12 cellular contexts compared by ENCODE assay signal in genomic region chr3:50266808-50267207, GRCh38. TPM values are rescaled to one million over a fixed set of nuclear protein-coding genes. Genes with fewer than 3 reads are reported as not detected.
DNase-seq lines count a peak whose midpoint lies in the region; ATAC-seq, FAIRE-seq and TF ChIP-seq lines count a peak whose summit lies in the region.
"Had no signal": no experiment of that assay in that cellular context is flagged by ENCODE, and none has a peak within 500 bp of the region (broad histone marks: within the 10 kb centered on the region; RNA-seq: fewer than 3 reads in every experiment).

No MANE protein-coding gene starts in this region.

- peak overlapping the region; percentile 98; the same call in 1 of the 2 replicates for H3K4me2 ChIP-seq in HepG2 (ENCODE audit: low read depth, low read length)

- BruUV-seq in HepG2 (replicated peaks; lab: Mats Ljungman, UMichigan) = no TSS peak

- H3K4me1 ChIP-seq in body of pancreas (peaks cover 80% of the 10 kb centered on the region), HepG2 (ENCODE audit: insufficient read depth, low read length) (peaks cover 88% of the 10 kb centered on the region), skeletal muscle tissue (ENCODE audit: control insufficient read depth in 3 of 3, insufficient read depth in 3 of 3, low read length in 3 of 3) (peaks cover 67 to 74% (median 67%) of the 10 kb centered on the region in 3 donors)

- H2AFZ ChIP-seq in HepG2 (ENCODE audit: low read length) = no peak overlapping the region

- H3K36me3 ChIP-seq in body of pancreas (replicated peaks in 1 of 2; ENCODE audit: insufficient read depth in 1 of 2, low read depth in 2 of 2) (no peaks in the 10 kb centered on the region), HepG2 (replicated peaks in 1 of 2; ENCODE audit: control insufficient read depth in 1 of 2, insufficient read depth in 2 of 2, low read length in 2 of 2) (no peaks in the 10 kb centered on the region; a peak in 2 of 5 replicates), skeletal muscle tissue (ENCODE audit: control insufficient read depth in 3 of 3, insufficient read depth in 3 of 3, low read length in 3 of 3) (no peaks in the 10 kb centered on the region)

- TF ChIP-seq POLR2A in body of pancreas (IDR thresholded peaks at IDR 0.05) (no peak), HepG2 (IDR thresholded peaks at IDR 0.05; ENCODE audit: insufficient read depth in 1 of 2, low read depth in 2 of 2, low read length in 2 of 2) (no peak)

- no peaks in the 10 kb centered on the region for H3K9me3 ChIP-seq in body of pancreas
- no peaks in the 10 kb centered on the region for H3K9me3 ChIP-seq in HepG2 (ENCODE audit: low read length)
- no peaks in the 10 kb centered on the region for H3K9me3 ChIP-seq in skeletal muscle tissue (ENCODE audit: control insufficient read depth in 3 of 3, low read length in 3 of 3)

- peaks cover 32% of the 10 kb centered on the region for H3K79me2 ChIP-seq in HepG2 (ENCODE audit: insufficient read depth, low read length)

- no peak overlapping the region for H3K4me3 ChIP-seq in body of pancreas
- H3K4me3 ChIP-seq in HepG2 (replicated peaks in 1 of 3; ENCODE audit: insufficient read depth in 1 of 3, low read depth in 2 of 3, low read length in 3 of 3) = peak overlapping the region in 1 of 3 experiments; percentile 83; a peak in 1 of 6 replicates
- peak overlapping the region; percentile 75 to 87 (median 76) for H3K4me3 ChIP-seq in skeletal muscle tissue (ENCODE audit: low read length in 3 of 3)

- no peaks in the 10 kb centered on the region for H4K20me1 ChIP-seq in HepG2 (ENCODE audit: insufficient read depth, low read length)

- in situ Hi-C loops in HepG2 (cut with HindIII; ENCODE audit: extremely low pct_ligation_motif_present, low pct_unique_long_range_greater_than_20kb) = no loop called here

- TF ChIP-seq EP300 in HepG2 (IDR thresholded peaks at IDR 0.05; ENCODE audit: low read depth in 2 of 2, low read length in 2 of 2) = no peak
- TF ChIP-seq EP300 in HepG2 (CRISPR knock-in tag; IDR thresholded peaks at IDR 0.05; ENCODE audit: borderline replicate concordance) = no peak

- no peak for TF ChIP-seq RAD21 in HepG2 (CRISPR knock-in tag; IDR thresholded peaks at IDR 0.05)

- no peak for FAIRE-seq in HepG2 (lab: Jason Lieb, UNC)

- DNase-seq in body of pancreas (no peak), HepG2 (ENCODE audit: low spot score) (no peak), HCEC 1CT (no peak), LoVo (ENCODE audit: low spot score) (no peak)
- DNase-seq: activated CD8-positive, alpha-beta memory T cell treated with anti-CD3 and anti-CD28 coated beads, Interleukin-2, amount 50 U/mL, for 48 hours; KBM-7; NCI-H524 treated with DMSO at 0.1 percent for 48 hours had no signal

- no peaks in the 10 kb centered on the region for H3K27me3 ChIP-seq in body of pancreas
- H3K27me3 ChIP-seq in HepG2 (ENCODE audit: control insufficient read depth in 1 of 2, insufficient read depth in 2 of 2, low read length in 2 of 2) = no peaks in the 10 kb centered on the region; a peak in 1 of 5 replicates
- no peaks in the 10 kb centered on the region for H3K27me3 ChIP-seq in skeletal muscle tissue (ENCODE audit: control insufficient read depth in 3 of 3, insufficient read depth in 3 of 3, low read length in 3 of 3)

- WGBS in body of pancreas, 2 donors = 17 to 62% methylated on average over 2 to 6 of the region's 6 CpGs
- WGBS in HepG2 (ENCODE audit: low lambda C conversion rate) = 92% methylated on average over 4 of the region's 6 CpGs

- no peak for TF ChIP-seq CTCF in C4-2B (conservative IDR thresholded peaks at IDR 0.05)
- no peak for TF ChIP-seq CTCF in body of pancreas (IDR thresholded peaks at IDR 0.05)
- TF ChIP-seq CTCF in HepG2 (CRISPR knock-in tag; IDR thresholded peaks at IDR 0.05) = no peak

- POLR2A ChIA-PET in HepG2 (lab: Yijun Ruan, JAX) = interaction anchor here (1.1 to 3.2 kb wide), 6 partner anchors 17 to 71 kb away, joined by 3 to 14 read pairs (median 9); partner anchors contain the start of genes IFRD2 and SLC38A3

- H3K27ac ChIP-seq in C4-2B (peak overlapping the region; percentile 18), body of pancreas (peak overlapping the region; percentile 93 to 97 (median 94)), HepG2 (ENCODE audit: extremely low read length, insufficient read depth, low read length) (peak overlapping the region; percentile 96), skeletal muscle tissue (ENCODE audit: low read depth, low read length) (peak overlapping the region; percentile 79)

- ATAC-seq in body of pancreas (no peak), HepG2 (no peak), HG02610 (IDR thresholded peaks at IDR 0.05; ENCODE audit: unreplicated experiment) (no peak), GM21786 (IDR thresholded peaks at IDR 0.05; ENCODE audit: unreplicated experiment) (no peak)

- intact Hi-C loops in body of pancreas (cut with DNase I) (no loop called here), HepG2 (cut with micrococcal nuclease; ENCODE audit: unreplicated experiment) (no loop called here)

- H3K9ac ChIP-seq in HepG2 (ENCODE audit: insufficient read depth, low read depth, low read length) (peak overlapping the region; percentile 94), skeletal muscle tissue (ENCODE audit: low read depth in 1 of 3, low read length in 3 of 3) (peak overlapping the region; percentile 83 to 90 (median 86))

- CTCF ChIA-PET in HepG2 (lab: Yijun Ruan, JAX; ENCODE audit: low intra/inter-chr PET ratio, low total read pairs) = no interaction called here

RNA-seq across cellular contexts. Expression of gene SEMA3B, which starts 2.1 kb away (rescaled TPM):
- 100 to 1,000 TPM in 1 of 2 donors, 10 to 100 TPM in 1; 71.1 to 116 TPM for total RNA-seq in body of pancreas
- total RNA-seq in HepG2 (2016; rRNA removed; fragmentation: Illumina TruSeq; extraction: Trizol) = 25.6 and 93.2 TPM in 2 replicates
- 12.3 and 13.3 TPM in 2 replicates for total RNA-seq in HepG2 (2016; cell fraction: cytosol; rRNA removed; fragmentation: Illumina TruSeq; extraction: Trizol; ENCODE audit: low read depth)
- total RNA-seq in HepG2 (2016; cell fraction: insoluble cytoplasmic fraction; rRNA removed; fragmentation: Illumina TruSeq; extraction: Trizol) = 23.5 and 94.1 TPM in 2 replicates
- 18.0 and 19.0 TPM in 2 replicates for total RNA-seq in HepG2 (2016; cell fraction: membrane; rRNA removed; fragmentation: Illumina TruSeq; extraction: Trizol)
- total RNA-seq in HepG2 (2016; cell fraction: nucleus; rRNA removed; fragmentation: Illumina TruSeq; extraction: Trizol) = 106 and 120 TPM in 2 replicates
- 158 and 173 TPM in 2 replicates for polyA plus RNA-seq in HepG2 (2011; rRNA removed)
- 99.8 and 199 TPM in 2 replicates for polyA plus RNA-seq in HepG2 (2011; cell fraction: cytosol; rRNA removed)
- 824 and 1,487 TPM in 2 replicates for polyA plus RNA-seq in HepG2 (2011; cell fraction: nucleus; rRNA removed)
- polyA plus RNA-seq in HepG2 (2012) = 48.8 and 75.5 TPM in 2 replicates
- polyA plus RNA-seq in HepG2 (2016; cell fraction: cytosol; fragmentation: Illumina TruSeq; extraction: Trizol; ENCODE audit: low read depth) = 10.5 and 10.8 TPM in 2 replicates
- polyA plus RNA-seq in HepG2 (2016; cell fraction: insoluble cytoplasmic fraction; fragmentation: Illumina TruSeq; extraction: Trizol; ENCODE audit: low read depth) = 26.4 and 37.1 TPM in 2 replicates
- 15.3 and 17.6 TPM in 2 replicates for polyA plus RNA-seq in HepG2 (2016; cell fraction: membrane; fragmentation: Illumina TruSeq; extraction: Trizol; ENCODE audit: low read depth)
- polyA plus RNA-seq in HepG2 (2016; cell fraction: nucleus; fragmentation: Illumina TruSeq; extraction: Trizol; ENCODE audit: insufficient read depth, low read depth) = 390 and 409 TPM in 2 replicates
- polyA minus RNA-seq in HepG2 (2011; rRNA and poly(A)+ RNA removed; ENCODE audit: low replicate concordance) = 84.6 and 160 TPM in 2 replicates
- polyA minus RNA-seq in HepG2 (2011; cell fraction: cytosol; rRNA and poly(A)+ RNA removed) = 55.4 and 70.0 TPM in 2 replicates
- polyA minus RNA-seq in HepG2 (2011; cell fraction: nucleus; rRNA and poly(A)+ RNA removed) = 81.1 and 108 TPM in 2 replicates
- total RNA-seq in skeletal muscle tissue = 19.8 TPM

RNA-seq across cellular contexts. Expression of gene LSMEM2, which starts 12.1 kb away (rescaled TPM):
- total RNA-seq in body of pancreas = not detected
- 0.07 TPM in 1 of 2 replicates, not detected in the other for total RNA-seq in HepG2 (2016; rRNA removed; fragmentation: Illumina TruSeq; extraction: Trizol)
- total RNA-seq in HepG2 (2016; cell fraction: cytosol; rRNA removed; fragmentation: Illumina TruSeq; extraction: Trizol; ENCODE audit: low read depth) = not detected in 2 replicates
- 0.06 TPM in 1 of 2 replicates, not detected in the other for total RNA-seq in HepG2 (2016; cell fraction: insoluble cytoplasmic fraction; rRNA removed; fragmentation: Illumina TruSeq; extraction: Trizol)
- not detected in 2 replicates for total RNA-seq in HepG2 (2016; cell fraction: membrane; rRNA removed; fragmentation: Illumina TruSeq; extraction: Trizol)
- 0.25 TPM in 1 of 2 replicates, not detected in the other for total RNA-seq in HepG2 (2016; cell fraction: nucleus; rRNA removed; fragmentation: Illumina TruSeq; extraction: Trizol)
- polyA plus RNA-seq in HepG2 (2011; rRNA removed) = 0.41 and 0.44 TPM in 2 replicates
- polyA plus RNA-seq in HepG2 (2011; cell fraction: cytosol; rRNA removed) = 0.08 and 0.15 TPM in 2 replicates
- polyA plus RNA-seq in HepG2 (2011; cell fraction: nucleus; rRNA removed) = 1.3 and 2.1 TPM in 2 replicates
- 0.17 and 0.37 TPM in 2 replicates for polyA plus RNA-seq in HepG2 (2012)
- not detected in 2 replicates for polyA plus RNA-seq in HepG2 (2016; cell fraction: cytosol; fragmentation: Illumina TruSeq; extraction: Trizol; ENCODE audit: low read depth)
- polyA plus RNA-seq in HepG2 (2016; cell fraction: insoluble cytoplasmic fraction; fragmentation: Illumina TruSeq; extraction: Trizol; ENCODE audit: low read depth) = not detected in 2 replicates
- not detected in 2 replicates for polyA plus RNA-seq in HepG2 (2016; cell fraction: membrane; fragmentation: Illumina TruSeq; extraction: Trizol; ENCODE audit: low read depth)
- polyA plus RNA-seq in HepG2 (2016; cell fraction: nucleus; fragmentation: Illumina TruSeq; extraction: Trizol; ENCODE audit: insufficient read depth, low read depth) = 0.42 TPM in 1 of 2 replicates, not detected in the other
- 0.09 and 0.34 TPM in 2 replicates for polyA minus RNA-seq in HepG2 (2011; rRNA and poly(A)+ RNA removed; ENCODE audit: low replicate concordance)
- not detected in 2 replicates for polyA minus RNA-seq in HepG2 (2011; cell fraction: cytosol; rRNA and poly(A)+ RNA removed)
- polyA minus RNA-seq in HepG2 (2011; cell fraction: nucleus; rRNA and poly(A)+ RNA removed) = 0.90 TPM in 1 of 2 replicates, not detected in the other
- total RNA-seq in skeletal muscle tissue = 15.1 TPM
- total RNA-seq: T-helper 1 cell treated with Interleukin-12 subunit alpha and Interleukin-12 subunit beta and Interleukin-4 antibody, amounts not matched to agents 30 ng/mL and 1 ng/mL, for 36 hours had no signal

RNA-seq across cellular contexts. Expression of gene IFRD2, which starts 25.4 kb away (rescaled TPM):
- total RNA-seq in body of pancreas (100 to 1,000 TPM in 1 of 2 donors, 10 to 100 TPM in 1; 75.8 to 103 TPM), HepG2 (2016; rRNA removed; fragmentation: Illumina TruSeq; extraction: Trizol) (81.4 and 96.1 TPM in 2 replicates), skeletal muscle tissue (44.9 TPM)
- 66.4 and 85.9 TPM in 2 replicates for total RNA-seq in HepG2 (2016; cell fraction: cytosol; rRNA removed; fragmentation: Illumina TruSeq; extraction: Trizol; ENCODE audit: low read depth)
- total RNA-seq in HepG2 (2016; cell fraction: insoluble cytoplasmic fraction; rRNA removed; fragmentation: Illumina TruSeq; extraction: Trizol) = 79.0 and 101 TPM in 2 replicates
- 126 and 147 TPM in 2 replicates for total RNA-seq in HepG2 (2016; cell fraction: membrane; rRNA removed; fragmentation: Illumina TruSeq; extraction: Trizol)
- total RNA-seq in HepG2 (2016; cell fraction: nucleus; rRNA removed; fragmentation: Illumina TruSeq; extraction: Trizol) = 83.9 and 92.3 TPM in 2 replicates
- 32.8 and 43.1 TPM in 2 replicates for polyA plus RNA-seq in HepG2 (2011; rRNA removed)
- polyA plus RNA-seq in HepG2 (2011; cell fraction: cytosol; rRNA removed) = 29.8 and 39.8 TPM in 2 replicates
- polyA plus RNA-seq in HepG2 (2011; cell fraction: nucleus; rRNA removed) = 174 and 179 TPM in 2 replicates
- 38.5 and 48.9 TPM in 2 replicates for polyA plus RNA-seq in HepG2 (2012)
- 54.5 and 72.4 TPM in 2 replicates for polyA plus RNA-seq in HepG2 (2016; cell fraction: cytosol; fragmentation: Illumina TruSeq; extraction: Trizol; ENCODE audit: low read depth)
- 62.4 and 77.5 TPM in 2 replicates for polyA plus RNA-seq in HepG2 (2016; cell fraction: insoluble cytoplasmic fraction; fragmentation: Illumina TruSeq; extraction: Trizol; ENCODE audit: low read depth)
- polyA plus RNA-seq in HepG2 (2016; cell fraction: membrane; fragmentation: Illumina TruSeq; extraction: Trizol; ENCODE audit: low read depth) = 89.6 and 91.5 TPM in 2 replicates
- 124 and 130 TPM in 2 replicates for polyA plus RNA-seq in HepG2 (2016; cell fraction: nucleus; fragmentation: Illumina TruSeq; extraction: Trizol; ENCODE audit: insufficient read depth, low read depth)
- 61.7 and 107 TPM in 2 replicates for polyA minus RNA-seq in HepG2 (2011; rRNA and poly(A)+ RNA removed; ENCODE audit: low replicate concordance)
- 15.9 and 21.4 TPM in 2 replicates for polyA minus RNA-seq in HepG2 (2011; cell fraction: cytosol; rRNA and poly(A)+ RNA removed)
- polyA minus RNA-seq in HepG2 (2011; cell fraction: nucleus; rRNA and poly(A)+ RNA removed) = 46.6 and 52.5 TPM in 2 replicates

RNA-seq across cellular contexts. Expression of gene GNAI2, which starts 30.8 kb away (rescaled TPM):
- total RNA-seq in body of pancreas (10 to 100 TPM; 46.2 to 53.7 TPM), HepG2 (2016; rRNA removed; fragmentation: Illumina TruSeq; extraction: Trizol) (34.5 and 51.1 TPM in 2 replicates), skeletal muscle tissue (78.8 TPM)
- total RNA-seq in HepG2 (2016; cell fraction: cytosol; rRNA removed; fragmentation: Illumina TruSeq; extraction: Trizol; ENCODE audit: low read depth) = 26.6 and 32.1 TPM in 2 replicates
- total RNA-seq in HepG2 (2016; cell fraction: insoluble cytoplasmic fraction; rRNA removed; fragmentation: Illumina TruSeq; extraction: Trizol) = 33.4 and 51.3 TPM in 2 replicates
- total RNA-seq in HepG2 (2016; cell fraction: membrane; rRNA removed; fragmentation: Illumina TruSeq; extraction: Trizol) = 43.7 and 48.0 TPM in 2 replicates
- 26.6 and 32.5 TPM in 2 replicates for total RNA-seq in HepG2 (2016; cell fraction: nucleus; rRNA removed; fragmentation: Illumina TruSeq; extraction: Trizol)
- 66.1 and 66.2 TPM in 2 replicates for polyA plus RNA-seq in HepG2 (2011; rRNA removed)
- polyA plus RNA-seq in HepG2 (2011; cell fraction: cytosol; rRNA removed) = 64.5 and 77.2 TPM in 2 replicates
- 39.4 and 42.6 TPM in 2 replicates for polyA plus RNA-seq in HepG2 (2011; cell fraction: nucleus; rRNA removed)
- polyA plus RNA-seq in HepG2 (2012) = 25.4 and 25.9 TPM in 2 replicates
- polyA plus RNA-seq in HepG2 (2016; cell fraction: cytosol; fragmentation: Illumina TruSeq; extraction: Trizol; ENCODE audit: low read depth) = 37.3 and 42.8 TPM in 2 replicates
- 57.1 and 66.6 TPM in 2 replicates for polyA plus RNA-seq in HepG2 (2016; cell fraction: insoluble cytoplasmic fraction; fragmentation: Illumina TruSeq; extraction: Trizol; ENCODE audit: low read depth)
- polyA plus RNA-seq in HepG2 (2016; cell fraction: membrane; fragmentation: Illumina TruSeq; extraction: Trizol; ENCODE audit: low read depth) = 69.3 and 71.1 TPM in 2 replicates
- polyA plus RNA-seq in HepG2 (2016; cell fraction: nucleus; fragmentation: Illumina TruSeq; extraction: Trizol; ENCODE audit: insufficient read depth, low read depth) = 73.5 and 75.3 TPM in 2 replicates
- 111 and 236 TPM in 2 replicates for polyA minus RNA-seq in HepG2 (2011; rRNA and poly(A)+ RNA removed; ENCODE audit: low replicate concordance)
- 26.0 and 26.4 TPM in 2 replicates for polyA minus RNA-seq in HepG2 (2011; cell fraction: cytosol; rRNA and poly(A)+ RNA removed)
- polyA minus RNA-seq in HepG2 (2011; cell fraction: nucleus; rRNA and poly(A)+ RNA removed) = 16.4 and 20.0 TPM in 2 replicates

RNA-seq across cellular contexts. Expression of gene HYAL3, which starts 32.4 kb away (rescaled TPM):
- total RNA-seq in body of pancreas (1 to 10 TPM in 1 of 2 donors, under 1 TPM in 1; 0.99 to 2.3 TPM), HepG2 (2016; rRNA removed; fragmentation: Illumina TruSeq; extraction: Trizol) (5.5 and 5.9 TPM in 2 replicates), skeletal muscle tissue (3.7 TPM)
- total RNA-seq in HepG2 (2016; cell fraction: cytosol; rRNA removed; fragmentation: Illumina TruSeq; extraction: Trizol; ENCODE audit: low read depth) = 3.1 and 4.0 TPM in 2 replicates
- total RNA-seq in HepG2 (2016; cell fraction: insoluble cytoplasmic fraction; rRNA removed; fragmentation: Illumina TruSeq; extraction: Trizol) = 4.8 and 6.5 TPM in 2 replicates
- 4.7 and 5.3 TPM in 2 replicates for total RNA-seq in HepG2 (2016; cell fraction: membrane; rRNA removed; fragmentation: Illumina TruSeq; extraction: Trizol)
- total RNA-seq in HepG2 (2016; cell fraction: nucleus; rRNA removed; fragmentation: Illumina TruSeq; extraction: Trizol) = 4.6 and 5.5 TPM in 2 replicates
- 10.4 and 12.9 TPM in 2 replicates for polyA plus RNA-seq in HepG2 (2011; rRNA removed)
- polyA plus RNA-seq in HepG2 (2011; cell fraction: cytosol; rRNA removed) = 10.7 and 17.4 TPM in 2 replicates
- polyA plus RNA-seq in HepG2 (2011; cell fraction: nucleus; rRNA removed) = 24.5 and 24.6 TPM in 2 replicates
- polyA plus RNA-seq in HepG2 (2012) = 2.2 and 2.5 TPM in 2 replicates
- polyA plus RNA-seq in HepG2 (2016; cell fraction: cytosol; fragmentation: Illumina TruSeq; extraction: Trizol; ENCODE audit: low read depth) = 2.8 and 4.1 TPM in 2 replicates
- polyA plus RNA-seq in HepG2 (2016; cell fraction: insoluble cytoplasmic fraction; fragmentation: Illumina TruSeq; extraction: Trizol; ENCODE audit: low read depth) = 6.1 and 9.3 TPM in 2 replicates
- 6.6 and 7.3 TPM in 2 replicates for polyA plus RNA-seq in HepG2 (2016; cell fraction: membrane; fragmentation: Illumina TruSeq; extraction: Trizol; ENCODE audit: low read depth)
- polyA plus RNA-seq in HepG2 (2016; cell fraction: nucleus; fragmentation: Illumina TruSeq; extraction: Trizol; ENCODE audit: insufficient read depth, low read depth) = 9.7 and 11.4 TPM in 2 replicates
- 24.0 and 60.6 TPM in 2 replicates for polyA minus RNA-seq in HepG2 (2011; rRNA and poly(A)+ RNA removed; ENCODE audit: low replicate concordance)
- polyA minus RNA-seq in HepG2 (2011; cell fraction: cytosol; rRNA and poly(A)+ RNA removed) = 5.2 and 5.5 TPM in 2 replicates
- 5.8 and 7.0 TPM in 2 replicates for polyA minus RNA-seq in HepG2 (2011; cell fraction: nucleus; rRNA and poly(A)+ RNA removed)

Comparison
In these comparisons a context has a peak if more than half of its experiments do, and no peak if none do; other contexts are left out.
1. H3K27ac ChIP-seq: peak in every context shown above with its lines; median percentile 96 in HepG2; 94 in body of pancreas; 79 in skeletal muscle tissue; 18 in C4-2B.
2. H3K4me3 ChIP-seq: peak in skeletal muscle tissue (3 of 3); none in body of pancreas (0 of 2).
3. RNA of gene LSMEM2, which starts 12.1 kb away (total RNA-seq): 15.1 TPM in skeletal muscle tissue (single experiment); 0.06 to 0.25 TPM in HepG2 and not detected in body of pancreas; every median in the first group is over 10 times any median in the second.